15 cellular contexts compared by ENCODE assay signal in genomic region chr12:111361717-111362576, GRCh38. TPM values are rescaled to one million over a fixed set of nuclear protein-coding genes. Genes with fewer than 3 reads are reported as not detected.
DNase-seq lines count a peak whose midpoint lies in the region; ATAC-seq, FAIRE-seq and TF ChIP-seq lines count a peak whose summit lies in the region.
"Had no signal": no experiment of that assay in that cellular context is flagged by ENCODE, and none has a peak within 500 bp of the region (broad histone marks: within the 10 kb centered on the region; RNA-seq: fewer than 3 reads in every experiment).

No MANE protein-coding gene starts in this region.

- 0 out of 2 replicates have a peak overlapping the region, but pooled peaks have one; percentile 4 for H4K8ac ChIP-seq in H1 (ENCODE audit: extremely low read depth, insufficient read depth, low read length)

- H2BK5ac ChIP-seq in H1 (ENCODE audit: low read depth, low read length) = no peak overlapping the region

- no peak overlapping the region; a peak in 1 of 7 replicates for H3K9ac ChIP-seq in H1 (replicated peaks in 1 of 4; ENCODE audit: extremely low read depth in 1 of 4, low read depth in 3 of 4, low read length in 3 of 4)
- H3K9ac ChIP-seq: KMS-11 had no signal

- no peak overlapping the region for H3K23ac ChIP-seq in H1 (ENCODE audit: insufficient read length)

- FAIRE-seq in H1 (lab: Jason Lieb, UNC) = no peak

- H3K36me3 Mint-ChIP-seq in stimulated activated effector memory CD8-positive, alpha-beta T cell treated with anti-CD3 and anti-CD28 coated beads, Interleukin-12 subunit alpha, Interleukin-12 subunit beta, amount 100 ng/mL, for 72 hours = peaks cover 10% of the 10 kb centered on the region

- H3K27ac ChIP-seq in HEK293 (ENCODE audit: extremely low read depth, low read depth, low read length) = no peak overlapping the region
- no peak overlapping the region for H3K27ac ChIP-seq in H1 (ENCODE audit: low read depth, low read length)
- peak overlapping the region in 1 of 3 donors; percentile 42 for H3K27ac ChIP-seq in right lobe of liver
- H3K27ac ChIP-seq: HL-60, KMS-11, thoracic aorta had no signal

- no peak overlapping the region for H3K4ac ChIP-seq in H1 (replicated peaks; ENCODE audit: insufficient read length, low read depth, low read length)

- H3K79me2 ChIP-seq in H1 (ENCODE audit: control insufficient read depth in 1 of 2, insufficient read depth in 2 of 2, low read length in 2 of 2) = no peaks in the 10 kb centered on the region

- no peak overlapping the region for H3K14ac ChIP-seq in H1 (ENCODE audit: insufficient read length)

- no peak overlapping the region for H3K4me3 Mint-ChIP-seq in stimulated activated effector memory CD8-positive, alpha-beta T cell treated with anti-CD3 and anti-CD28 coated beads, Interleukin-12 subunit alpha, Interleukin-12 subunit beta, amount 100 ng/mL, for 72 hours
- H3K4me3 Mint-ChIP-seq: mesothelial cell of epicardium had no signal

- H3K4me1 ChIP-seq in HEK293 (ENCODE audit: control insufficient read depth, insufficient read depth, low read length) = no peaks in the 10 kb centered on the region
- H3K4me1 ChIP-seq in H1 (replicated peaks in 1 of 4; ENCODE audit: control insufficient read depth in 3 of 4, insufficient read depth in 4 of 4, low read length in 3 of 4) = no peaks in the 10 kb centered on the region
- peaks cover 0 to 35% (median 2%) of the 10 kb centered on the region in 4 donors for H3K4me1 ChIP-seq in right lobe of liver

- DNase-seq in H1 (ENCODE audit: low read depth in 1 of 2, low spot score in 2 of 2) (no peak), right lobe of liver (peak; percentile 63 to 82 (median 74)), globus pallidus (ENCODE audit: low spot score) (no peak), ureter (ENCODE audit: low spot score) (no peak), NCI-H1436 (lab: John Stamatoyannopoulos, UW) (no peak), T-helper 1 cell (no peak)
- no peak for DNase-seq in stimulated activated effector memory CD8-positive, alpha-beta T cell treated with anti-CD3 and anti-CD28 coated beads, Interleukin-12 subunit alpha, Interleukin-12 subunit beta, amount 100 ng/mL, for 72 hours (ENCODE audit: low spot score in 2 of 2)
- DNase-seq: activated effector memory CD4-positive, alpha-beta T cell treated with anti-CD3 and anti-CD28 coated beads, Interleukin-2, amount 50 U/mL, for 16 hours; NCI-H146; NCI-H446 treated with DMSO at 0.1 percent for 48 hours had no signal

- POLR2A ChIA-PET in HEK293 (lab: Yijun Ruan, JAX) (interaction anchor here (0.6 to 0.9 kb wide), 2 partner anchors 22 to 338 kb away, joined by 3 to 5 read pairs; no protein-coding TSS in a partner anchor), H1 (lab: Charles Lee; ENCODE audit: partially characterized antibody) (interaction anchor here (1.8 to 3.5 kb wide), 3 partner anchors 7 to 43 kb away, joined by 3 to 27 read pairs (median 5); partner anchors contain the start of gene PHETA1)

- H3K9me3 ChIP-seq in HEK293 (ENCODE audit: control insufficient read depth, insufficient read depth, low read depth, low read length) = no peaks in the 10 kb centered on the region
- no peaks in the 10 kb centered on the region for H3K9me3 ChIP-seq in H1 (ENCODE audit: insufficient read depth in 2 of 2, low read depth in 1 of 2, low read length in 1 of 2)
- H3K9me3 ChIP-seq in right lobe of liver = no peaks in the 10 kb centered on the region
- H3K9me3 ChIP-seq: thoracic aorta had no signal

- H3K18ac ChIP-seq in H1 (ENCODE audit: extremely low read depth, low read length) = no peak overlapping the region

- CTCF ChIA-PET in HEK293 (lab: Yijun Ruan, JAX) (interaction anchor here (0.7 kb wide), 1 partner anchor 66 kb away, joined by 3 read pairs; no protein-coding TSS in a partner anchor), H1 (lab: Charles Lee; ENCODE audit: partially characterized antibody) (interaction anchor here (0.6 to 2.5 kb wide), 3 partner anchors 31 to 86 kb away, joined by 3 to 11 read pairs (median 3); no protein-coding TSS in a partner anchor)

- no peak for TF ChIP-seq POLR2A in H1 (IDR thresholded peaks at IDR 0.05; ENCODE audit: control extremely low read depth in 1 of 2, low read depth in 2 of 2, low read length in 2 of 2)
- TF ChIP-seq POLR2A in right lobe of liver (IDR thresholded peaks at IDR 0.05) = no peak

- no peak overlapping the region for H3K56ac ChIP-seq in H1 (replicated peaks; ENCODE audit: insufficient read length, low read depth, low read length)

- WGBS in H1 (ENCODE audit: extremely low coverage in 1 of 2, insufficient coverage in 1 of 2, insufficient read length in 1 of 2, insufficient replicate concordance in 2 of 2, low coverage in 1 of 2, low lambda C conversion rate in 2 of 2, missing lambda C conversion rate in 1 of 2), 2 experiments = 88% methylated on average over 17 of the region's 18 CpGs; no CpG with 5 or more reads in 1 of the 2 experiments
- no CpG with 5 or more reads among the region's 18 CpGs for WGBS in right lobe of liver (ENCODE audit: insufficient coverage, low coverage, low lambda C conversion rate, missing lambda C conversion rate)

- no peaks in the 10 kb centered on the region for H4K20me1 ChIP-seq in H1 (replicated peaks in 1 of 2; ENCODE audit: control insufficient read depth in 1 of 2, insufficient read depth in 2 of 2, low read length in 2 of 2)

- H3K36me3 ChIP-seq in HEK293 (ENCODE audit: control insufficient read depth in 2 of 2, insufficient read depth in 1 of 2, low read length in 2 of 2) (peaks cover 0 to 25% of the 10 kb centered on the region in 2 experiments; a peak in 2 of 3 replicates), H1 (ENCODE audit: control insufficient read depth in 2 of 4, insufficient read depth in 4 of 4, low read length in 3 of 4) (peaks cover 0 to 3% (median 0%) of the 10 kb centered on the region in 4 experiments; a peak in 3 of 8 replicates), right lobe of liver (no peaks in the 10 kb centered on the region)

- H3K27ac Mint-ChIP-seq in stimulated activated effector memory CD8-positive, alpha-beta T cell treated with anti-CD3 and anti-CD28 coated beads, Interleukin-12 subunit alpha, Interleukin-12 subunit beta, amount 100 ng/mL, for 72 hours = peak overlapping the region; percentile 76
- H3K27ac Mint-ChIP-seq: mesothelial cell of epicardium had no signal

- intact Hi-C loops in right lobe of liver (cut with DNase I) = no loop called here

- H3K79me1 ChIP-seq in H1 (ENCODE audit: low read depth, low read length) = no peaks in the 10 kb centered on the region

- no peaks in the 10 kb centered on the region for H3K23me2 ChIP-seq in H1 (ENCODE audit: low read depth, low read length)

- H4K91ac ChIP-seq in H1 (replicated peaks; ENCODE audit: insufficient read length, low read length) = no peak overlapping the region

- peak; percentile 37 to 62 (median 58) for ATAC-seq in right lobe of liver
- no peak for ATAC-seq in stimulated activated effector memory CD8-positive, alpha-beta T cell treated with anti-CD3 and anti-CD28 coated beads, Interleukin-12 subunit alpha, Interleukin-12 subunit beta, amount 100 ng/mL, for 72 hours

- no peaks in the 10 kb centered on the region for H3K9me3 Mint-ChIP-seq in stimulated activated effector memory CD8-positive, alpha-beta T cell treated with anti-CD3 and anti-CD28 coated beads, Interleukin-12 subunit alpha, Interleukin-12 subunit beta, amount 100 ng/mL, for 72 hours
- H3K9me3 Mint-ChIP-seq: mesothelial cell of epicardium had no signal

- H3K4me3 ChIP-seq in HEK293 (ENCODE audit: low read depth, low read length) (no peak overlapping the region), H1 (ENCODE audit: extremely low read depth in 1 of 4, insufficient read depth in 2 of 4, low read depth in 3 of 4, low read length in 4 of 4) (no peak overlapping the region), right lobe of liver (no peak overlapping the region)
- H3K4me3 ChIP-seq: thoracic aorta had no signal

- no peak for TF ChIP-seq EP300 in H1 (IDR thresholded peaks at IDR 0.05; ENCODE audit: borderline replicate concordance in 1 of 2, low read depth in 2 of 2, low read length in 2 of 2)

- no peak overlapping the region for H2AK5ac ChIP-seq in H1 (ENCODE audit: low read depth, low read length)

- TF ChIP-seq CTCF in HEK293 (tag by site-specific recombination; IDR thresholded peaks at IDR 0.05) (no peak), H1 (IDR thresholded peaks at IDR 0.05; ENCODE audit: control extremely low read depth in 1 of 3, insufficient read depth in 1 of 3, low read depth in 1 of 3, low read length in 3 of 3) (no peak), right lobe of liver (IDR thresholded peaks at IDR 0.05) (no peak)

- no peak overlapping the region for H2BK12ac ChIP-seq in H1 (ENCODE audit: low read depth, low read length)

- H3K27me3 ChIP-seq in H1 (replicated peaks in 1 of 4; ENCODE audit: control insufficient read depth in 3 of 4, extremely low read depth in 1 of 4, insufficient read depth in 3 of 4, low read length in 3 of 4) (no peaks in the 10 kb centered on the region), right lobe of liver (no peaks in the 10 kb centered on the region)

- no peak overlapping the region for H4K5ac ChIP-seq in H1 (ENCODE audit: insufficient read length, low read depth, low read length)

- H2BK20ac ChIP-seq in H1 (ENCODE audit: low read length) = no peak overlapping the region

- H2BK120ac ChIP-seq in H1 (replicated peaks; ENCODE audit: low read depth, low read length) = no peak overlapping the region

- H3K4me2 ChIP-seq in H1 (ENCODE audit: insufficient read depth in 1 of 2, low read depth in 2 of 2, low read length in 2 of 2) = no peak overlapping the region
- H3K4me2 ChIP-seq: KMS-11 had no signal

- H3K4me1 Mint-ChIP-seq in stimulated activated effector memory CD8-positive, alpha-beta T cell treated with anti-CD3 and anti-CD28 coated beads, Interleukin-12 subunit alpha, Interleukin-12 subunit beta, amount 100 ng/mL, for 72 hours = peaks cover 48% of the 10 kb centered on the region

- H2AFZ ChIP-seq in H1 (ENCODE audit: low read length) = no peak overlapping the region

- H2BK15ac ChIP-seq in H1 (ENCODE audit: low read length) = no peak overlapping the region

- no peak for TF ChIP-seq RAD21 in H1 (IDR thresholded peaks at IDR 0.05 in 1 of 2, conservative IDR thresholded peaks at IDR 0.05 in 1 of 2; ENCODE audit: low read depth in 2 of 2, low read length in 2 of 2)

RNA-seq across cellular contexts. Expression of gene PHETA1, which starts 6.9 kb away (rescaled TPM):
- total RNA-seq in H1 (2021; fragmentation: NEBNext Ultra II Directional; extraction: Animal tissue kit (Norgen Biotek cat#: 25700)) = 12.3 and 13.7 TPM in 2 replicates
- polyA plus RNA-seq in H1 (2011; rRNA removed) = 5.2 and 9.7 TPM in 2 replicates
- polyA plus RNA-seq in H1 (2011; cell fraction: cytosol; rRNA removed) = 7.1 TPM
- 8.6 TPM for polyA plus RNA-seq in H1 (2011; cell fraction: nucleus; rRNA removed)
- 5.3 to 9.2 TPM (median 8.8 TPM) in 4 replicates for polyA plus RNA-seq in H1 (2012, experiment 1 of 2)
- 12.2 TPM for polyA plus RNA-seq in H1 (2012, experiment 2 of 2)
- polyA plus RNA-seq in H1 (2013, experiment 1 of 2) = 6.6 TPM
- 6.6 TPM for polyA plus RNA-seq in H1 (2013, experiment 2 of 2)
- polyA minus RNA-seq in H1 (2011; rRNA and poly(A)+ RNA removed) = 2.0 and 2.5 TPM in 2 replicates
- polyA minus RNA-seq in H1 (2011; cell fraction: cytosol; rRNA and poly(A)+ RNA removed) = 5.1 TPM
- 5.7 TPM for polyA minus RNA-seq in H1 (2011; cell fraction: nucleus; rRNA and poly(A)+ RNA removed)
- total RNA-seq in right lobe of liver (10 to 100 TPM in 1 of 6 experiments, 1 to 10 TPM in 5; 4.2 to 14.8 (median 7.0) TPM), ureter (7.5 TPM)

RNA-seq across cellular contexts. Expression of gene SH2B3, which starts 43.8 kb away (rescaled TPM):
- total RNA-seq in H1 (2021; fragmentation: NEBNext Ultra II Directional; extraction: Animal tissue kit (Norgen Biotek cat#: 25700)) = 29.8 and 34.1 TPM in 2 replicates
- 20.8 and 25.1 TPM in 2 replicates for polyA plus RNA-seq in H1 (2011; rRNA removed)
- 18.3 TPM for polyA plus RNA-seq in H1 (2011; cell fraction: cytosol; rRNA removed)
- polyA plus RNA-seq in H1 (2011; cell fraction: nucleus; rRNA removed) = 18.8 TPM
- 18.4 to 20.9 TPM (median 20.6 TPM) in 4 replicates for polyA plus RNA-seq in H1 (2012, experiment 1 of 2)
- 12.1 TPM for polyA plus RNA-seq in H1 (2012, experiment 2 of 2)
- polyA plus RNA-seq in H1 (2013, experiment 1 of 2) = 20.8 TPM
- polyA plus RNA-seq in H1 (2013, experiment 2 of 2) = 21.5 TPM
- polyA minus RNA-seq in H1 (2011; rRNA and poly(A)+ RNA removed) = 12.6 and 17.8 TPM in 2 replicates
- polyA minus RNA-seq in H1 (2011; cell fraction: cytosol; rRNA and poly(A)+ RNA removed) = 19.1 TPM
- polyA minus RNA-seq in H1 (2011; cell fraction: nucleus; rRNA and poly(A)+ RNA removed) = 14.7 TPM
- 10 to 100 TPM in 5 of 6 experiments, 1 to 10 TPM in 1; 6.7 to 43.5 (median 17.0) TPM for total RNA-seq in right lobe of liver
- total RNA-seq in ureter = 20.4 TPM

Comparison
In these comparisons a context has a peak if more than half of its experiments do, and no peak if none do; other contexts are left out.
1. DNase-seq: peak in right lobe of liver (3 of 3); none in H1 (0 of 2), stimulated activated effector memory CD8-positive, alpha-beta T cell treated with anti-CD3 and anti-CD28 coated beads, Interleukin-12 subunit alpha, Interleukin-12 subunit beta, amount 100 ng/mL, for 72 hours (0 of 2), globus pallidus (single experiment), ureter (single experiment), NCI-H1436 (single experiment) and T-helper 1 cell (0 of 5).